Comparison of ENCODE assay signal across 1 cellular context in the genomic region with DNA sequence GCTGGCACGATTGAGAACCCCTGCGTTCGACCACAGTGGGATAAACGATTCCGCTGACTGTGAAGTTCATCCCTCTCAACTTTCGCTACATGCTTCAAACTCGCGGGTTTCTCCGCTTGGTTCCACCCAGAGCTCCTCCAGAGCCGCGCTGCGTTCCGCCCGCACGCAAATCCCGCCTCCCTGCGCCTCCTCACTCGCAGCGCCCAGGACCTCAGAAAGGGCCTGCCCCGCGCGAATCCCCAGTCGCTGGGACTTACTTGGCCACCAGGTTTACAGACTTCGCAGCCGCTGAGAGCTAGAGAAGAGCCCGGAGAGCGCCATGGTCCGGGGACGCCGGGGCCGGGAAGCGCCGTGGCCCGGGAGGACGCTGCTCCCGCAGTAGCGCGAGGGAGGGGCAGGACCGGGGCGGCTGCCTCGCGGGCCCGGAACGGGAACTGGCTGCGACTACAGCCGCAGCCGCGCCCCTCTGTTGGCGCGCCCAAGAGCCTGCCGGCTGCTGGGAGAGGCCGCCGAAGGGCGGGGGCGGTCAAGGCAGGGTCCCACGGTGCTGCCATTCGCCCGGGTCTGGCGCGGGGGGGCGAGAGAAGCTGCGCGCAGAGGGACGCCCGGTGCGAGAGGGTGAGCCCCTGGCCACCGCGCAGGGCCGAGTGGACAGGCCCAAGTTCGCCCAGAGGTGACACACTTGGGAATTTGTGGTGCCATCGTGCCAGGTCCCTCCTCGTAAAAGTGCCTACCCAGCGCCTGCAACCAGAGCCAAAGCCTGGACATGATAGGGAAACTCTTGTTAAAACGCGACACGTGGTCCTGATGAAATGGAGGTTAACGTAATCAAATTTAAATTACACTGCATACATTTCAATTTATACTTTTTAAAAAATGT.
A peak's percentile ranks its signal among the peaks of the same experiment; 100 is the strongest.
TF ChIP-seq lines count a peak whose summit lies in the region.

A gene with protein sequence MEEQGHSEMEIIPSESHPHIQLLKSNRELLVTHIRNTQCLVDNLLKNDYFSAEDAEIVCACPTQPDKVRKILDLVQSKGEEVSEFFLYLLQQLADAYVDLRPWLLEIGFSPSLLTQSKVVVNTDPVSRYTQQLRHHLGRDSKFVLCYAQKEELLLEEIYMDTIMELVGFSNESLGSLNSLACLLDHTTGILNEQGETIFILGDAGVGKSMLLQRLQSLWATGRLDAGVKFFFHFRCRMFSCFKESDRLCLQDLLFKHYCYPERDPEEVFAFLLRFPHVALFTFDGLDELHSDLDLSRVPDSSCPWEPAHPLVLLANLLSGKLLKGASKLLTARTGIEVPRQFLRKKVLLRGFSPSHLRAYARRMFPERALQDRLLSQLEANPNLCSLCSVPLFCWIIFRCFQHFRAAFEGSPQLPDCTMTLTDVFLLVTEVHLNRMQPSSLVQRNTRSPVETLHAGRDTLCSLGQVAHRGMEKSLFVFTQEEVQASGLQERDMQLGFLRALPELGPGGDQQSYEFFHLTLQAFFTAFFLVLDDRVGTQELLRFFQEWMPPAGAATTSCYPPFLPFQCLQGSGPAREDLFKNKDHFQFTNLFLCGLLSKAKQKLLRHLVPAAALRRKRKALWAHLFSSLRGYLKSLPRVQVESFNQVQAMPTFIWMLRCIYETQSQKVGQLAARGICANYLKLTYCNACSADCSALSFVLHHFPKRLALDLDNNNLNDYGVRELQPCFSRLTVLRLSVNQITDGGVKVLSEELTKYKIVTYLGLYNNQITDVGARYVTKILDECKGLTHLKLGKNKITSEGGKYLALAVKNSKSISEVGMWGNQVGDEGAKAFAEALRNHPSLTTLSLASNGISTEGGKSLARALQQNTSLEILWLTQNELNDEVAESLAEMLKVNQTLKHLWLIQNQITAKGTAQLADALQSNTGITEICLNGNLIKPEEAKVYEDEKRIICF (minus strand): TSS at position 436 of the 880 bp plus-strand sequence. CDS start 21,863 bp downstream, outside the sequence.

TF ChIP-seq in HepG2, 621 proteins besides CTCF, POLR2A, EP300 and RAD21 (continued from another document and continues in another):
- TF ChIP-seq, protein P1, sequence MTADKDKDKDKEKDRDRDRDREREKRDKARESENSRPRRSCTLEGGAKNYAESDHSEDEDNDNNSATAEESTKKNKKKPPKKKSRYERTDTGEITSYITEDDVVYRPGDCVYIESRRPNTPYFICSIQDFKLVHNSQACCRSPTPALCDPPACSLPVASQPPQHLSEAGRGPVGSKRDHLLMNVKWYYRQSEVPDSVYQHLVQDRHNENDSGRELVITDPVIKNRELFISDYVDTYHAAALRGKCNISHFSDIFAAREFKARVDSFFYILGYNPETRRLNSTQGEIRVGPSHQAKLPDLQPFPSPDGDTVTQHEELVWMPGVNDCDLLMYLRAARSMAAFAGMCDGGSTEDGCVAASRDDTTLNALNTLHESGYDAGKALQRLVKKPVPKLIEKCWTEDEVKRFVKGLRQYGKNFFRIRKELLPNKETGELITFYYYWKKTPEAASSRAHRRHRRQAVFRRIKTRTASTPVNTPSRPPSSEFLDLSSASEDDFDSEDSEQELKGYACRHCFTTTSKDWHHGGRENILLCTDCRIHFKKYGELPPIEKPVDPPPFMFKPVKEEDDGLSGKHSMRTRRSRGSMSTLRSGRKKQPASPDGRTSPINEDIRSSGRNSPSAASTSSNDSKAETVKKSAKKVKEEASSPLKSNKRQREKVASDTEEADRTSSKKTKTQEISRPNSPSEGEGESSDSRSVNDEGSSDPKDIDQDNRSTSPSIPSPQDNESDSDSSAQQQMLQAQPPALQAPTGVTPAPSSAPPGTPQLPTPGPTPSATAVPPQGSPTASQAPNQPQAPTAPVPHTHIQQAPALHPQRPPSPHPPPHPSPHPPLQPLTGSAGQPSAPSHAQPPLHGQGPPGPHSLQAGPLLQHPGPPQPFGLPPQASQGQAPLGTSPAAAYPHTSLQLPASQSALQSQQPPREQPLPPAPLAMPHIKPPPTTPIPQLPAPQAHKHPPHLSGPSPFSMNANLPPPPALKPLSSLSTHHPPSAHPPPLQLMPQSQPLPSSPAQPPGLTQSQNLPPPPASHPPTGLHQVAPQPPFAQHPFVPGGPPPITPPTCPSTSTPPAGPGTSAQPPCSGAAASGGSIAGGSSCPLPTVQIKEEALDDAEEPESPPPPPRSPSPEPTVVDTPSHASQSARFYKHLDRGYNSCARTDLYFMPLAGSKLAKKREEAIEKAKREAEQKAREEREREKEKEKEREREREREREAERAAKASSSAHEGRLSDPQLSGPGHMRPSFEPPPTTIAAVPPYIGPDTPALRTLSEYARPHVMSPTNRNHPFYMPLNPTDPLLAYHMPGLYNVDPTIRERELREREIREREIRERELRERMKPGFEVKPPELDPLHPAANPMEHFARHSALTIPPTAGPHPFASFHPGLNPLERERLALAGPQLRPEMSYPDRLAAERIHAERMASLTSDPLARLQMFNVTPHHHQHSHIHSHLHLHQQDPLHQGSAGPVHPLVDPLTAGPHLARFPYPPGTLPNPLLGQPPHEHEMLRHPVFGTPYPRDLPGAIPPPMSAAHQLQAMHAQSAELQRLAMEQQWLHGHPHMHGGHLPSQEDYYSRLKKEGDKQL (CRISPR knock-in tag; IDR thresholded peaks at IDR 0.05; ENCODE audit: low read depth), result no peak
- TF ChIP-seq, protein P2, sequence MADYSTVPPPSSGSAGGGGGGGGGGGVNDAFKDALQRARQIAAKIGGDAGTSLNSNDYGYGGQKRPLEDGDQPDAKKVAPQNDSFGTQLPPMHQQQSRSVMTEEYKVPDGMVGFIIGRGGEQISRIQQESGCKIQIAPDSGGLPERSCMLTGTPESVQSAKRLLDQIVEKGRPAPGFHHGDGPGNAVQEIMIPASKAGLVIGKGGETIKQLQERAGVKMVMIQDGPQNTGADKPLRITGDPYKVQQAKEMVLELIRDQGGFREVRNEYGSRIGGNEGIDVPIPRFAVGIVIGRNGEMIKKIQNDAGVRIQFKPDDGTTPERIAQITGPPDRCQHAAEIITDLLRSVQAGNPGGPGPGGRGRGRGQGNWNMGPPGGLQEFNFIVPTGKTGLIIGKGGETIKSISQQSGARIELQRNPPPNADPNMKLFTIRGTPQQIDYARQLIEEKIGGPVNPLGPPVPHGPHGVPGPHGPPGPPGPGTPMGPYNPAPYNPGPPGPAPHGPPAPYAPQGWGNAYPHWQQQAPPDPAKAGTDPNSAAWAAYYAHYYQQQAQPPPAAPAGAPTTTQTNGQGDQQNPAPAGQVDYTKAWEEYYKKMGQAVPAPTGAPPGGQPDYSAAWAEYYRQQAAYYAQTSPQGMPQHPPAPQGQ (CRISPR knock-in tag; IDR thresholded peaks at IDR 0.05; ENCODE audit: borderline replicate concordance), result 0 out of 2 replicates have a peak, but pooled peaks have one; percentile 35
- TF ChIP-seq AKAP8 (CRISPR knock-in tag; IDR thresholded peaks at IDR 0.05) (peak; percentile 79; the same call in 1 of the 2 replicates), ZNF607 (CRISPR knock-in tag; IDR thresholded peaks at IDR 0.05; ENCODE audit: borderline replicate concordance) (peak; percentile 30; the same call in 1 of the 2 replicates), ZNF644 (CRISPR knock-in tag; IDR thresholded peaks at IDR 0.05; ENCODE audit: low read depth) (no peak; the same call in 1 of the 2 replicates), ZNF672 (CRISPR knock-in tag; IDR thresholded peaks at IDR 0.05) (no peak), ZNF878 (CRISPR knock-in tag; IDR thresholded peaks at IDR 0.05) (no peak), TAF1 (CRISPR knock-in tag; IDR thresholded peaks at IDR 0.05) (peak; percentile 61), KDM5B (CRISPR knock-in tag; IDR thresholded peaks at IDR 0.05; ENCODE audit: borderline replicate concordance) (peak; percentile 65; the same call in 1 of the 2 replicates), TCF12 (IDR thresholded peaks at IDR 0.05) (no peak), TCF12 (CRISPR knock-in tag; IDR thresholded peaks at IDR 0.05) (0 out of 2 replicates have a peak, but pooled peaks have one; percentile 24), ADNP (CRISPR knock-in tag; IDR thresholded peaks at IDR 0.05) (no peak), ZBTB8A (CRISPR knock-in tag; IDR thresholded peaks at IDR 0.05; ENCODE audit: borderline replicate concordance, low read depth) (no peak), ZNF615 (CRISPR knock-in tag; IDR thresholded peaks at IDR 0.05; ENCODE audit: borderline replicate concordance) (peak; percentile 51; the same call in 1 of the 2 replicates), TBX2 (CRISPR knock-in tag; IDR thresholded peaks at IDR 0.05; ENCODE audit: borderline replicate concordance) (peak; percentile 80; the same call in 1 of the 2 replicates)
- TF ChIP-seq, protein P3, sequence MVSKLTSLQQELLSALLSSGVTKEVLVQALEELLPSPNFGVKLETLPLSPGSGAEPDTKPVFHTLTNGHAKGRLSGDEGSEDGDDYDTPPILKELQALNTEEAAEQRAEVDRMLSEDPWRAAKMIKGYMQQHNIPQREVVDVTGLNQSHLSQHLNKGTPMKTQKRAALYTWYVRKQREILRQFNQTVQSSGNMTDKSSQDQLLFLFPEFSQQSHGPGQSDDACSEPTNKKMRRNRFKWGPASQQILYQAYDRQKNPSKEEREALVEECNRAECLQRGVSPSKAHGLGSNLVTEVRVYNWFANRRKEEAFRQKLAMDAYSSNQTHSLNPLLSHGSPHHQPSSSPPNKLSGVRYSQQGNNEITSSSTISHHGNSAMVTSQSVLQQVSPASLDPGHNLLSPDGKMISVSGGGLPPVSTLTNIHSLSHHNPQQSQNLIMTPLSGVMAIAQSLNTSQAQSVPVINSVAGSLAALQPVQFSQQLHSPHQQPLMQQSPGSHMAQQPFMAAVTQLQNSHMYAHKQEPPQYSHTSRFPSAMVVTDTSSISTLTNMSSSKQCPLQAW (CRISPR knock-in tag; IDR thresholded peaks at IDR 0.05), result peak; percentile 20; the same call in 1 of the 2 replicates
- TF ChIP-seq, protein P4, sequence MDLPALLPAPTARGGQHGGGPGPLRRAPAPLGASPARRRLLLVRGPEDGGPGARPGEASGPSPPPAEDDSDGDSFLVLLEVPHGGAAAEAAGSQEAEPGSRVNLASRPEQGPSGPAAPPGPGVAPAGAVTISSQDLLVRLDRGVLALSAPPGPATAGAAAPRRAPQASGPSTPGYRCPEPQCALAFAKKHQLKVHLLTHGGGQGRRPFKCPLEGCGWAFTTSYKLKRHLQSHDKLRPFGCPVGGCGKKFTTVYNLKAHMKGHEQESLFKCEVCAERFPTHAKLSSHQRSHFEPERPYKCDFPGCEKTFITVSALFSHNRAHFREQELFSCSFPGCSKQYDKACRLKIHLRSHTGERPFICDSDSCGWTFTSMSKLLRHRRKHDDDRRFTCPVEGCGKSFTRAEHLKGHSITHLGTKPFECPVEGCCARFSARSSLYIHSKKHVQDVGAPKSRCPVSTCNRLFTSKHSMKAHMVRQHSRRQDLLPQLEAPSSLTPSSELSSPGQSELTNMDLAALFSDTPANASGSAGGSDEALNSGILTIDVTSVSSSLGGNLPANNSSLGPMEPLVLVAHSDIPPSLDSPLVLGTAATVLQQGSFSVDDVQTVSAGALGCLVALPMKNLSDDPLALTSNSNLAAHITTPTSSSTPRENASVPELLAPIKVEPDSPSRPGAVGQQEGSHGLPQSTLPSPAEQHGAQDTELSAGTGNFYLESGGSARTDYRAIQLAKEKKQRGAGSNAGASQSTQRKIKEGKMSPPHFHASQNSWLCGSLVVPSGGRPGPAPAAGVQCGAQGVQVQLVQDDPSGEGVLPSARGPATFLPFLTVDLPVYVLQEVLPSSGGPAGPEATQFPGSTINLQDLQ (CRISPR knock-in tag; IDR thresholded peaks at IDR 0.05), result no peak
- TF ChIP-seq, protein P5, sequence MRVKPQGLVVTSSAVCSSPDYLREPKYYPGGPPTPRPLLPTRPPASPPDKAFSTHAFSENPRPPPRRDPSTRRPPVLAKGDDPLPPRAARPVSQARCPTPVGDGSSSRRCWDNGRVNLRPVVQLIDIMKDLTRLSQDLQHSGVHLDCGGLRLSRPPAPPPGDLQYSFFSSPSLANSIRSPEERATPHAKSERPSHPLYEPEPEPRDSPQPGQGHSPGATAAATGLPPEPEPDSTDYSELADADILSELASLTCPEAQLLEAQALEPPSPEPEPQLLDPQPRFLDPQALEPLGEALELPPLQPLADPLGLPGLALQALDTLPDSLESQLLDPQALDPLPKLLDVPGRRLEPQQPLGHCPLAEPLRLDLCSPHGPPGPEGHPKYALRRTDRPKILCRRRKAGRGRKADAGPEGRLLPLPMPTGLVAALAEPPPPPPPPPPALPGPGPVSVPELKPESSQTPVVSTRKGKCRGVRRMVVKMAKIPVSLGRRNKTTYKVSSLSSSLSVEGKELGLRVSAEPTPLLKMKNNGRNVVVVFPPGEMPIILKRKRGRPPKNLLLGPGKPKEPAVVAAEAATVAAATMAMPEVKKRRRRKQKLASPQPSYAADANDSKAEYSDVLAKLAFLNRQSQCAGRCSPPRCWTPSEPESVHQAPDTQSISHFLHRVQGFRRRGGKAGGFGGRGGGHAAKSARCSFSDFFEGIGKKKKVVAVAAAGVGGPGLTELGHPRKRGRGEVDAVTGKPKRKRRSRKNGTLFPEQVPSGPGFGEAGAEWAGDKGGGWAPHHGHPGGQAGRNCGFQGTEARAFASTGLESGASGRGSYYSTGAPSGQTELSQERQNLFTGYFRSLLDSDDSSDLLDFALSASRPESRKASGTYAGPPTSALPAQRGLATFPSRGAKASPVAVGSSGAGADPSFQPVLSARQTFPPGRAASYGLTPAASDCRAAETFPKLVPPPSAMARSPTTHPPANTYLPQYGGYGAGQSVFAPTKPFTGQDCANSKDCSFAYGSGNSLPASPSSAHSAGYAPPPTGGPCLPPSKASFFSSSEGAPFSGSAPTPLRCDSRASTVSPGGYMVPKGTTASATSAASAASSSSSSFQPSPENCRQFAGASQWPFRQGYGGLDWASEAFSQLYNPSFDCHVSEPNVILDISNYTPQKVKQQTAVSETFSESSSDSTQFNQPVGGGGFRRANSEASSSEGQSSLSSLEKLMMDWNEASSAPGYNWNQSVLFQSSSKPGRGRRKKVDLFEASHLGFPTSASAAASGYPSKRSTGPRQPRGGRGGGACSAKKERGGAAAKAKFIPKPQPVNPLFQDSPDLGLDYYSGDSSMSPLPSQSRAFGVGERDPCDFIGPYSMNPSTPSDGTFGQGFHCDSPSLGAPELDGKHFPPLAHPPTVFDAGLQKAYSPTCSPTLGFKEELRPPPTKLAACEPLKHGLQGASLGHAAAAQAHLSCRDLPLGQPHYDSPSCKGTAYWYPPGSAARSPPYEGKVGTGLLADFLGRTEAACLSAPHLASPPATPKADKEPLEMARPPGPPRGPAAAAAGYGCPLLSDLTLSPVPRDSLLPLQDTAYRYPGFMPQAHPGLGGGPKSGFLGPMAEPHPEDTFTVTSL (CRISPR knock-in tag; IDR thresholded peaks at IDR 0.05; ENCODE audit: borderline replicate concordance), result no peak
- TF ChIP-seq, protein P6, sequence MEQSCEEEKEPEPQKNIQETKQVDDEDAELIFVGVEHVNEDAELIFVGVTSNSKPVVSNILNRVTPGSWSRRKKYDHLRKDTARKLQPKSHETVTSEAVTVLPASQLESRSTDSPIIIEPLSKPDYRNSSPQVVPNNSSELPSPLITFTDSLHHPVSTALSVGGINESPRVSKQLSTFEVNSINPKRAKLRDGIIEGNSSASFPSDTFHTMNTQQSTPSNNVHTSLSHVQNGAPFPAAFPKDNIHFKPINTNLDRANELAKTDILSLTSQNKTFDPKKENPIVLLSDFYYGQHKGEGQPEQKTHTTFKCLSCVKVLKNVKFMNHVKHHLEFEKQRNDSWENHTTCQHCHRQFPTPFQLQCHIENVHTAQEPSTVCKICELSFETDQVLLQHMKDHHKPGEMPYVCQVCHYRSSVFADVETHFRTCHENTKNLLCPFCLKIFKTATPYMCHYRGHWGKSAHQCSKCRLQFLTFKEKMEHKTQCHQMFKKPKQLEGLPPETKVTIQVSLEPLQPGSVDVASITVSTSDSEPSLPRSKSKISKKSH (CRISPR knock-in tag; IDR thresholded peaks at IDR 0.05; ENCODE audit: borderline replicate concordance), result no peak; the same call in 1 of the 2 replicates
- TF ChIP-seq, protein P7, sequence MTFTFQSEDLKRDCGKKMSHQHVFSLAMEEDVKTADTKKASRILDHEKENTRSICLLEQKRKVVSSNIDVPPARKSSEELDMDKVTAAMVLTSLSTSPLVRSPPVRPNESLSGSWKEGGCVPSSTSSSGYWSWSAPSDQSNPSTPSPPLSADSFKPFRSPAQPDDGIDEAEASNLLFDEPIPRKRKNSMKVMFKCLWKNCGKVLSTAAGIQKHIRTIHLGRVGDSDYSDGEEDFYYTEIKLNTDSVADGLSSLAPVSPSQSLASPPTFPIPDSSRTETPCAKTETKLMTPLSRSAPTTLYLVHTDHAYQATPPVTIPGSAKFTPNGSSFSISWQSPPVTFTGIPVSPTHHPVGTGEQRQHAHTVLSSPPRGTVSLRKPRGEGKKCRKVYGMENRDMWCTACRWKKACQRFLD (CRISPR knock-in tag; IDR thresholded peaks at IDR 0.05; ENCODE audit: borderline replicate concordance), result no peak
